13 cellular contexts compared by ENCODE assay signal in genomic region chr2:23662941-23663729, GRCh38.
A peak's percentile ranks its signal among the peaks of the same experiment; 100 is the strongest.
DNase-seq lines count a peak whose midpoint lies in the region; ATAC-seq, FAIRE-seq and TF ChIP-seq lines count a peak whose summit lies in the region.
"Had no signal": no experiment of that assay in that cellular context is flagged by ENCODE, and none has a peak within 500 bp of the region (broad histone marks: within the 10 kb centered on the region; RNA-seq: fewer than 3 reads in every experiment).

No MANE protein-coding gene starts in this region.

- no peak overlapping the region for H4K91ac ChIP-seq in H1 (replicated peaks; ENCODE audit: insufficient read length, low read length)

- H2BK20ac ChIP-seq in H1 (ENCODE audit: low read length) = no peak overlapping the region

- no peak for TF ChIP-seq RAD21 in H1 (IDR thresholded peaks at IDR 0.05 in 1 of 2, conservative IDR thresholded peaks at IDR 0.05 in 1 of 2; ENCODE audit: low read depth in 2 of 2, low read length in 2 of 2)

- H3K4ac ChIP-seq in H1 (replicated peaks; ENCODE audit: insufficient read length, low read depth, low read length) = no peak overlapping the region

- no peak overlapping the region for H4K5ac ChIP-seq in H1 (ENCODE audit: insufficient read length, low read depth, low read length)

- H3K4me1 ChIP-seq in HUES64 (ENCODE audit: insufficient read depth, low read length) (no peaks in the 10 kb centered on the region), H1 (replicated peaks in 1 of 4; ENCODE audit: control insufficient read depth in 3 of 4, insufficient read depth in 4 of 4, low read length in 3 of 4) (peaks cover 0 to 3% (median 0%) of the 10 kb centered on the region in 4 experiments; a peak in 2 of 7 replicates), thoracic aorta (ENCODE audit: control insufficient read depth in 1 of 2, low read depth in 2 of 2) (peaks cover 3 to 16% of the 10 kb centered on the region in 2 donors)

- H3K4me3 ChIP-seq in HUES64 (ENCODE audit: low read length) = peak overlapping the region; percentile 6; the same call in 1 of the 2 replicates
- peak overlapping the region in 2 of 4 experiments; percentile 14 to 48; a peak in 3 of 8 replicates for H3K4me3 ChIP-seq in H1 (ENCODE audit: extremely low read depth in 1 of 4, insufficient read depth in 2 of 4, low read depth in 3 of 4, low read length in 4 of 4)
- H3K4me3 ChIP-seq in thoracic aorta = peak overlapping the region; percentile 62

- H2BK15ac ChIP-seq in H1 (ENCODE audit: low read length) = peak overlapping the region; percentile 61; the same call in 1 of the 2 replicates

- CTCF ChIA-PET in H1 (lab: Charles Lee; ENCODE audit: partially characterized antibody) = interaction anchor here (1.1 to 7.8 kb wide), 4 partner anchors 9 to 48 kb away, joined by 3 to 35 read pairs (median 5); no protein-coding TSS in a partner anchor

- TF ChIP-seq EP300 in H1 (IDR thresholded peaks at IDR 0.05; ENCODE audit: borderline replicate concordance in 1 of 2, low read depth in 2 of 2, low read length in 2 of 2) = no peak

- DNase-seq in H1 (ENCODE audit: low read depth in 1 of 2, low spot score in 2 of 2) (no peak), left kidney (ENCODE audit: low read depth, low spot score) (peak; percentile 66), thoracic aorta (ENCODE audit: low spot score) (no peak), NCI-H2107 treated with DMSO at 0.1 percent for 48 hours (lab: John Stamatoyannopoulos, UW; ENCODE audit: unreplicated experiment) (no peak), NCI-H2171 treated with DMSO at 0.1 percent for 48 hours (lab: John Stamatoyannopoulos, UW) (no peak)
- DNase-seq: activated CD4-positive, alpha-beta T cell treated with anti-CD3 and anti-CD28 coated beads for 36 hours; DND-41; naive B cell; NCI-H1930; SHP77 treated with DMSO at 0.1 percent for 48 hours had no signal

- H2BK12ac ChIP-seq in H1 (ENCODE audit: low read depth, low read length) = no peak overlapping the region

- H3K9me3 ChIP-seq in HUES64 (ENCODE audit: insufficient read depth, low read depth, low read length) = no peaks in the 10 kb centered on the region
- no peaks in the 10 kb centered on the region for H3K9me3 ChIP-seq in H1 (ENCODE audit: insufficient read depth in 2 of 2, low read depth in 1 of 2, low read length in 1 of 2)
- H3K9me3 ChIP-seq in thoracic aorta = no peaks in the 10 kb centered on the region

- H3K14ac ChIP-seq in H1 (ENCODE audit: insufficient read length) = no peak overlapping the region

- no peaks in the 10 kb centered on the region for H3K36me3 ChIP-seq in HUES64 (ENCODE audit: insufficient read depth, low read length)
- H3K36me3 ChIP-seq in H1 (ENCODE audit: control insufficient read depth in 2 of 4, insufficient read depth in 4 of 4, low read length in 3 of 4) = no peaks in the 10 kb centered on the region
- no peaks in the 10 kb centered on the region for H3K36me3 ChIP-seq in thoracic aorta

- H4K8ac ChIP-seq in H1 (ENCODE audit: extremely low read depth, insufficient read depth, low read length) = peak overlapping the region; percentile 48

- no peak for FAIRE-seq in H1 (lab: Jason Lieb, UNC)
- FAIRE-seq: frontal cortex had no signal

- no peak overlapping the region for H3K56ac ChIP-seq in H1 (replicated peaks; ENCODE audit: insufficient read length, low read depth, low read length)

- no peak overlapping the region for H2AK5ac ChIP-seq in H1 (ENCODE audit: low read depth, low read length)

- H3K23me2 ChIP-seq in H1 (ENCODE audit: low read depth, low read length) = no peaks in the 10 kb centered on the region; the same call in 1 of the 2 replicates

- no peak overlapping the region for H3K23ac ChIP-seq in H1 (ENCODE audit: insufficient read length)

- H2BK5ac ChIP-seq in H1 (ENCODE audit: low read depth, low read length) = no peak overlapping the region

- H2AFZ ChIP-seq in H1 (ENCODE audit: low read length) = no peak overlapping the region; the same call in 1 of the 2 replicates

- H3K79me1 ChIP-seq in H1 (ENCODE audit: low read depth, low read length) = no peaks in the 10 kb centered on the region

- peaks cover 0 to 2% of the 10 kb centered on the region in 2 experiments for H4K20me1 ChIP-seq in H1 (replicated peaks in 1 of 2; ENCODE audit: control insufficient read depth in 1 of 2, insufficient read depth in 2 of 2, low read length in 2 of 2)

- POLR2A ChIA-PET in H1 (lab: Charles Lee; ENCODE audit: partially characterized antibody) = interaction anchor here (1.2 kb wide), 1 partner anchor 22 kb away, joined by 3 read pairs; no protein-coding TSS in a partner anchor

- H3K27ac ChIP-seq in HUES64 (ENCODE audit: low read depth, low read length) = no peak overlapping the region
- no peak overlapping the region for H3K27ac ChIP-seq in H1 (ENCODE audit: low read depth, low read length)
- H3K27ac ChIP-seq in thoracic aorta = no peak overlapping the region

- TF ChIP-seq CTCF in H1 (IDR thresholded peaks at IDR 0.05; ENCODE audit: control extremely low read depth in 1 of 3, insufficient read depth in 1 of 3, low read depth in 1 of 3, low read length in 3 of 3) (no peak), thoracic aorta (IDR thresholded peaks at IDR 0.05) (no peak)

- ATAC-seq in thoracic aorta (ENCODE audit: insufficient number of reproducible peaks, low FRiP score, low read depth) (no peak), GM19455 (IDR thresholded peaks at IDR 0.05; ENCODE audit: unreplicated experiment) (no peak)
- ATAC-seq: activated CD4-positive, alpha-beta T cell treated with anti-CD3 and anti-CD28 coated beads for 36 hours had no signal

- H3K9ac ChIP-seq in HUES64 (ENCODE audit: low read depth, low read length) (no peak overlapping the region), H1 (replicated peaks in 1 of 4; ENCODE audit: extremely low read depth in 1 of 4, low read depth in 3 of 4, low read length in 3 of 4) (no peak overlapping the region)

- no peak for TF ChIP-seq POLR2A in H1 (IDR thresholded peaks at IDR 0.05; ENCODE audit: control extremely low read depth in 1 of 2, low read depth in 2 of 2, low read length in 2 of 2)

- H3K4me2 ChIP-seq in H1 (ENCODE audit: insufficient read depth in 1 of 2, low read depth in 2 of 2, low read length in 2 of 2) = peak overlapping the region; percentile 18 to 50; a peak in 3 of 4 replicates

- no peak overlapping the region for H2BK120ac ChIP-seq in H1 (replicated peaks; ENCODE audit: low read depth, low read length)

- H3K27me3 ChIP-seq in HUES64 (ENCODE audit: insufficient read depth, low read length) = no peaks in the 10 kb centered on the region
- H3K27me3 ChIP-seq in H1 (replicated peaks in 1 of 4; ENCODE audit: control insufficient read depth in 3 of 4, extremely low read depth in 1 of 4, insufficient read depth in 3 of 4, low read length in 3 of 4) = peaks cover 0 to 6% (median under 1%) of the 10 kb centered on the region in 4 experiments; a peak in 2 of 7 replicates
- H3K27me3 ChIP-seq in thoracic aorta (replicated peaks; ENCODE audit: insufficient read depth) = no peaks in the 10 kb centered on the region

- no peak overlapping the region for H3K18ac ChIP-seq in H1 (ENCODE audit: extremely low read depth, low read length)

- no peaks in the 10 kb centered on the region for H3K79me2 ChIP-seq in H1 (ENCODE audit: control insufficient read depth in 1 of 2, insufficient read depth in 2 of 2, low read length in 2 of 2)

- WGBS in HUES64 = 92% methylated on average over 43 of the region's 43 CpGs
- 59% methylated on average over 32 of the region's 43 CpGs; no CpG with 5 or more reads in 1 of the 2 experiments for WGBS in H1 (ENCODE audit: extremely low coverage in 1 of 2, insufficient coverage in 1 of 2, insufficient read length in 1 of 2, insufficient replicate concordance in 2 of 2, low coverage in 1 of 2, low lambda C conversion rate in 2 of 2, missing lambda C conversion rate in 1 of 2), 2 experiments

TF ChIP-seq in H1, 55 proteins besides CTCF, POLR2A, EP300 and RAD21 (continues in another document):
- TF ChIP-seq ATF2 (IDR thresholded peaks at IDR 0.05; ENCODE audit: low read length) (no peak), NANOG (IDR thresholded peaks at IDR 0.05; ENCODE audit: insufficient read depth, low read depth, low read length, poor library complexity, severe bottlenecking) (no peak), HDAC2 (IDR thresholded peaks at IDR 0.05; ENCODE audit: borderline replicate concordance in 1 of 2, low read depth in 2 of 2, low read length in 2 of 2) (no peak)
